In the genomic region with DNA sequence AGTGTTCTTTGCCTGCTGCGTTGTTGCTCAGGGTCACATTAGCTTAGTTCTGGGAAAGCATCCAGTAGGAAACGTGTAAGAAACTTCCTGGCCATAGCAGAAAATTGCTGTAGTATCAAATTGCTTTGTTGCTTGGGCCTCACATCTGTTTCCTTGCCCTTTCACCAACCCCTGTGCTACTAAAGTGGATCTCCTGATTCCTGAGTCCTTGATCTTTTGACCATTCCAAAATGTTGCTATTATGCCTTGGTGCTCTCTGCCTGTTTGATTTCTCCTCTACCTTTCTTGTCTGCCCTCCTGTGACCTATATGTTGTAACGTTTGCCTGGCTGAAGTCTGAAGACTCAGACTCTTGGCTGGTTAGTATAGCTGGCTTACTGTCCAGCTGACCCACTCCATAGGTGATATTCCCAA, we compare ENCODE assay signal across 17 cellular contexts.
A peak's percentile ranks its signal among the peaks of the same experiment; 100 is the strongest.
DNase-seq lines count a peak whose midpoint lies in the region; ATAC-seq, FAIRE-seq and TF ChIP-seq lines count a peak whose summit lies in the region.
"Had no signal": no experiment of that assay in that cellular context is flagged by ENCODE, and none has a peak within 500 bp of the region (broad histone marks: within the 10 kb centered on the region; RNA-seq: fewer than 3 reads in every experiment).

No MANE protein-coding gene starts in this region.

- no peaks in the 10 kb centered on the region for H4K20me1 ChIP-seq in HepG2 (ENCODE audit: insufficient read depth, low read length)

- H3K9me3 ChIP-seq in HepG2 (ENCODE audit: low read length): peaks cover 10% of the 10 kb centered on the region; the same call in 1 of the 2 replicates

- no peak for FAIRE-seq in HepG2 (lab: Jason Lieb, UNC)

- peak in 1 of 2 experiments; percentile 33; a peak in 1 of 4 replicates for TF ChIP-seq EP300 in HepG2 (IDR thresholded peaks at IDR 0.05; ENCODE audit: low read depth in 2 of 2, low read length in 2 of 2)
- no peak for TF ChIP-seq EP300 in HepG2 (CRISPR knock-in tag; IDR thresholded peaks at IDR 0.05; ENCODE audit: borderline replicate concordance)

- H3K9ac ChIP-seq in HepG2 (ENCODE audit: insufficient read depth, low read depth, low read length): no peak overlapping the region; the same call in 1 of the 2 replicates
- H3K9ac ChIP-seq: neural progenitor cell had no signal

- DNase-seq in NCI-H510A treated with DMSO at 0.1 percent for 48 hours (lab: John Stamatoyannopoulos, UW): peak; percentile 17
- no peak for DNase-seq in NCI-H510A (lab: John Stamatoyannopoulos, UW)
- no peak for DNase-seq in chondrocyte (ENCODE audit: low spot score)
- peak; percentile 19 for DNase-seq in HepG2 (ENCODE audit: low spot score)
- no peak for DNase-seq in stimulated activated effector memory CD8-positive, alpha-beta T cell treated with anti-CD3 and anti-CD28 coated beads, Interleukin-12 subunit alpha, Interleukin-12 subunit beta, amount 100 ng/mL, for 72 hours (ENCODE audit: low spot score in 2 of 2)
- DNase-seq in GM19240 (ENCODE audit: insufficient read length, low spot score): no peak
- DNase-seq in NCI-H2107 treated with DMSO at 0.1 percent for 48 hours (lab: John Stamatoyannopoulos, UW; ENCODE audit: unreplicated experiment): no peak
- DNase-seq in NCI-H1417 treated with DMSO at 0.1 percent for 48 hours (lab: John Stamatoyannopoulos, UW): no peak
- DNase-seq: activated naive CD4-positive, alpha-beta T cell treated with anti-CD3 and anti-CD28 coated beads, Interleukin-2, amount 50 U/mL, for 16 hours; KBM-7; left cardiac atrium; NCI-H2029 treated with DMSO at 0.1 percent for 48 hours; stimulated activated CD4-positive, alpha-beta T cell treated with anti-CD3 and anti-CD28 coated beads, Interleukin-15, amount 100 ng/mL, for 24 hours had no signal

- peaks cover 2% of the 10 kb centered on the region for H3K27me3 Mint-ChIP-seq in chondrocyte (ENCODE audit: low read depth)
- H3K27me3 Mint-ChIP-seq: dendritic cell treated with granulocyte-macrophage colony-stimulating factor and Interleukin-4, amounts not matched to agents 40 ng/mL and 50 ng/mL, for 4 days; type B pancreatic cell had no signal

- no peaks in the 10 kb centered on the region for H3K27me3 ChIP-seq in HepG2 (ENCODE audit: control insufficient read depth in 1 of 2, insufficient read depth in 2 of 2, low read length in 2 of 2)
- H3K27me3 ChIP-seq: neural progenitor cell had no signal

- H2AFZ ChIP-seq in HepG2 (ENCODE audit: low read length): peak overlapping the region; percentile 56
- H2AFZ ChIP-seq: neural progenitor cell had no signal

- TF ChIP-seq CTCF in chondrocyte (IDR thresholded peaks at IDR 0.05) (no peak), HepG2 (CRISPR knock-in tag; IDR thresholded peaks at IDR 0.05) (no peak)

- peak overlapping the region; percentile 18; the same call in 1 of the 2 replicates for H3K4me2 ChIP-seq in HepG2 (ENCODE audit: low read depth, low read length)
- H3K4me2 ChIP-seq: neural progenitor cell had no signal

- POLR2A ChIA-PET in HepG2 (lab: Yijun Ruan, JAX): interaction anchor here (1.1 kb wide), 1 partner anchor 474 kb away, joined by 3 read pairs; a partner anchor contains a TSS

- WGBS in HepG2 (ENCODE audit: low lambda C conversion rate): 13% methylated on average over 3 of the region's 3 CpGs

- no peaks in the 10 kb centered on the region for H3K36me3 Mint-ChIP-seq in chondrocyte (ENCODE audit: low read depth)
- no peaks in the 10 kb centered on the region for H3K36me3 Mint-ChIP-seq in stimulated activated effector memory CD8-positive, alpha-beta T cell treated with anti-CD3 and anti-CD28 coated beads, Interleukin-12 subunit alpha, Interleukin-12 subunit beta, amount 100 ng/mL, for 72 hours
- H3K36me3 Mint-ChIP-seq: type B pancreatic cell had no signal

- no TSS peak for BruUV-seq in HepG2 (replicated peaks; lab: Mats Ljungman, UMichigan)

- no peak overlapping the region for H3K4me3 ChIP-seq in HepG2 (replicated peaks in 1 of 3; ENCODE audit: insufficient read depth in 1 of 3, low read depth in 2 of 3, low read length in 3 of 3)
- H3K4me3 ChIP-seq: neural progenitor cell, SK-N-MC had no signal

- peaks cover 45% of the 10 kb centered on the region for H3K4me1 ChIP-seq in HepG2 (ENCODE audit: insufficient read depth, low read length)

- peak; percentile 74 for ATAC-seq in HepG2
- ATAC-seq in stimulated activated effector memory CD8-positive, alpha-beta T cell treated with anti-CD3 and anti-CD28 coated beads, Interleukin-12 subunit alpha, Interleukin-12 subunit beta, amount 100 ng/mL, for 72 hours: peak; percentile 37

- no peaks in the 10 kb centered on the region for H3K79me2 ChIP-seq in HepG2 (ENCODE audit: insufficient read depth, low read length)

- no peak overlapping the region for H3K4me3 Mint-ChIP-seq in chondrocyte (ENCODE audit: unreplicated experiment)
- no peak overlapping the region for H3K4me3 Mint-ChIP-seq in stimulated activated effector memory CD8-positive, alpha-beta T cell treated with anti-CD3 and anti-CD28 coated beads, Interleukin-12 subunit alpha, Interleukin-12 subunit beta, amount 100 ng/mL, for 72 hours
- H3K4me3 Mint-ChIP-seq: dendritic cell treated with granulocyte-macrophage colony-stimulating factor and Interleukin-4, amounts not matched to agents 40 ng/mL and 50 ng/mL, for 4 days; neural progenitor cell; type B pancreatic cell had no signal

- no peaks in the 10 kb centered on the region for H3K36me3 ChIP-seq in HepG2 (replicated peaks in 1 of 2; ENCODE audit: control insufficient read depth in 1 of 2, insufficient read depth in 2 of 2, low read length in 2 of 2)

- peak overlapping the region; percentile 59 for H3K27ac ChIP-seq in HepG2 (ENCODE audit: extremely low read length, insufficient read depth, low read length)
- H3K27ac ChIP-seq: neural progenitor cell, SK-N-MC had no signal

- peaks cover 4% of the 10 kb centered on the region for H3K9me3 Mint-ChIP-seq in chondrocyte (ENCODE audit: low read depth)
- H3K9me3 Mint-ChIP-seq in stimulated activated effector memory CD8-positive, alpha-beta T cell treated with anti-CD3 and anti-CD28 coated beads, Interleukin-12 subunit alpha, Interleukin-12 subunit beta, amount 100 ng/mL, for 72 hours: no peaks in the 10 kb centered on the region
- H3K9me3 Mint-ChIP-seq: dendritic cell treated with granulocyte-macrophage colony-stimulating factor and Interleukin-4, amounts not matched to agents 40 ng/mL and 50 ng/mL, for 4 days; type B pancreatic cell had no signal

- intact Hi-C loops in HepG2 (cut with micrococcal nuclease; ENCODE audit: unreplicated experiment): no loop called here

- in situ Hi-C loops in HepG2 (cut with HindIII; ENCODE audit: extremely low pct_ligation_motif_present, low pct_unique_long_range_greater_than_20kb): no loop called here

- no peak for TF ChIP-seq RAD21 in HepG2 (CRISPR knock-in tag; IDR thresholded peaks at IDR 0.05)

- CTCF ChIA-PET in HepG2 (lab: Yijun Ruan, JAX; ENCODE audit: low intra/inter-chr PET ratio, low total read pairs): no interaction called here

- peak overlapping the region; percentile 62 for H3K27ac Mint-ChIP-seq in chondrocyte (ENCODE audit: unreplicated experiment)
- no peak overlapping the region for H3K27ac Mint-ChIP-seq in stimulated activated effector memory CD8-positive, alpha-beta T cell treated with anti-CD3 and anti-CD28 coated beads, Interleukin-12 subunit alpha, Interleukin-12 subunit beta, amount 100 ng/mL, for 72 hours
- H3K27ac Mint-ChIP-seq: dendritic cell treated with granulocyte-macrophage colony-stimulating factor and Interleukin-4, amounts not matched to agents 40 ng/mL and 50 ng/mL, for 4 days; neural progenitor cell; type B pancreatic cell had no signal

- H3K4me1 Mint-ChIP-seq in chondrocyte (ENCODE audit: low read depth): peaks cover 8% of the 10 kb centered on the region
- no peaks in the 10 kb centered on the region for H3K4me1 Mint-ChIP-seq in stimulated activated effector memory CD8-positive, alpha-beta T cell treated with anti-CD3 and anti-CD28 coated beads, Interleukin-12 subunit alpha, Interleukin-12 subunit beta, amount 100 ng/mL, for 72 hours

- no peak for TF ChIP-seq POLR2A in HepG2 (IDR thresholded peaks at IDR 0.05; ENCODE audit: insufficient read depth in 1 of 2, low read depth in 2 of 2, low read length in 2 of 2)

TF ChIP-seq in HepG2, 621 proteins besides CTCF, POLR2A, EP300 and RAD21 (continues in another document):
- TF ChIP-seq GPN1 (CRISPR knock-in tag; IDR thresholded peaks at IDR 0.05; ENCODE audit: borderline replicate concordance): no peak
- no peak for TF ChIP-seq ZNF382 (CRISPR knock-in tag; IDR thresholded peaks at IDR 0.05; ENCODE audit: borderline replicate concordance)
- TF ChIP-seq ZMYM4 (CRISPR knock-in tag; IDR thresholded peaks at IDR 0.05): peak; percentile 56; the same call in 1 of the 2 replicates
- no peak for TF ChIP-seq ZNF33B (CRISPR knock-in tag; IDR thresholded peaks at IDR 0.05)
- TF ChIP-seq, protein P1, sequence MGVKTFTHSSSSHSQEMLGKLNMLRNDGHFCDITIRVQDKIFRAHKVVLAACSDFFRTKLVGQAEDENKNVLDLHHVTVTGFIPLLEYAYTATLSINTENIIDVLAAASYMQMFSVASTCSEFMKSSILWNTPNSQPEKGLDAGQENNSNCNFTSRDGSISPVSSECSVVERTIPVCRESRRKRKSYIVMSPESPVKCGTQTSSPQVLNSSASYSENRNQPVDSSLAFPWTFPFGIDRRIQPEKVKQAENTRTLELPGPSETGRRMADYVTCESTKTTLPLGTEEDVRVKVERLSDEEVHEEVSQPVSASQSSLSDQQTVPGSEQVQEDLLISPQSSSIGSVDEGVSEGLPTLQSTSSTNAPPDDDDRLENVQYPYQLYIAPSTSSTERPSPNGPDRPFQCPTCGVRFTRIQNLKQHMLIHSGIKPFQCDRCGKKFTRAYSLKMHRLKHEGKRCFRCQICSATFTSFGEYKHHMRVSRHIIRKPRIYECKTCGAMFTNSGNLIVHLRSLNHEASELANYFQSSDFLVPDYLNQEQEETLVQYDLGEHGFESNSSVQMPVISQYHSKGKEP (CRISPR knock-in tag; IDR thresholded peaks at IDR 0.05): no peak
- no peak for TF ChIP-seq ZNF546 (CRISPR knock-in tag; conservative IDR thresholded peaks at IDR 0.05)
- TF ChIP-seq ASH2L (IDR thresholded peaks at IDR 0.05; ENCODE audit: insufficient read length, low read depth, low read length): no peak
- TF ChIP-seq ZNF331 (CRISPR knock-in tag; IDR thresholded peaks at IDR 0.05): no peak
- TF ChIP-seq ZNF607 (CRISPR knock-in tag; IDR thresholded peaks at IDR 0.05; ENCODE audit: borderline replicate concordance): 0 out of 2 replicates have a peak, but pooled peaks have one; percentile 34
- 0 out of 2 replicates have a peak, but pooled peaks have one; percentile 19 for TF ChIP-seq KAT8 (CRISPR knock-in tag; IDR thresholded peaks at IDR 0.05)
- TF ChIP-seq NR2F6 (IDR thresholded peaks at IDR 0.05): peak; percentile 62
- peak; percentile 50; the same call in 1 of the 2 replicates for TF ChIP-seq NR2F6 (CRISPR knock-in tag; IDR thresholded peaks at IDR 0.05)
- no peak for TF ChIP-seq ZNF350 (CRISPR knock-in tag; IDR thresholded peaks at IDR 0.05; ENCODE audit: borderline replicate concordance, low read depth)
- TF ChIP-seq ZNF773 (CRISPR knock-in tag; IDR thresholded peaks at IDR 0.05; ENCODE audit: borderline replicate concordance): no peak
- no peak for TF ChIP-seq ZFP41 (CRISPR knock-in tag; IDR thresholded peaks at IDR 0.05; ENCODE audit: borderline replicate concordance)

Comparison
In these comparisons a context has a peak if more than half of its experiments do, and no peak if none do; other contexts are left out.
1. DNase-seq: peak in NCI-H510A treated with DMSO at 0.1 percent for 48 hours (single experiment) and HepG2 (single experiment); none in NCI-H510A (single experiment), chondrocyte (single experiment), stimulated activated effector memory CD8-positive, alpha-beta T cell treated with anti-CD3 and anti-CD28 coated beads, Interleukin-12 subunit alpha, Interleukin-12 subunit beta, amount 100 ng/mL, for 72 hours (0 of 2), GM19240 (single experiment), NCI-H2107 treated with DMSO at 0.1 percent for 48 hours (single experiment) and NCI-H1417 treated with DMSO at 0.1 percent for 48 hours (single experiment).